ENCODE assay signal across 10 cellular contexts in genomic region chr1:40396420-40396819, GRCh38. TPM values are rescaled to one million over a fixed set of nuclear protein-coding genes. Genes with fewer than 3 reads are reported as not detected.
A peak's percentile ranks its signal among the peaks of the same experiment; 100 is the strongest.
DNase-seq lines count a peak whose midpoint lies in the region; ATAC-seq and TF ChIP-seq lines count a peak whose summit lies in the region.
"Had no signal": no experiment of that assay in that cellular context is flagged by ENCODE, and none has a peak within 500 bp of the region (broad histone marks: within the 10 kb centered on the region; RNA-seq: fewer than 3 reads in every experiment).

No MANE protein-coding gene starts in this region.

- intact Hi-C loops in Right ventricle myocardium superior (cut with DNase I), result no loop called here
- intact Hi-C loops in right cardiac atrium (cut with DNase I), result no loop called here
- intact Hi-C loops in activated T-helper 2 cell treated with anti-CD3 and anti-CD28 coated beads, Interferon-gamma antibody, Interleukin-2, Interleukin-4, amounts not matched to agents 10 μg/mL and 5 μg/mL and 100 μg/mL, durations not matched to agents 14 hours and 24 hours and 36 hours (cut with micrococcal nuclease), result no loop called here
- intact Hi-C loops in vagina (cut with DNase I), result no loop called here
- intact Hi-C loops in head of caudate nucleus (cut with DNase I), result loop anchor here (10.0 kb wide), 1 partner anchor 82 kb away; the partner anchor contains the start of gene COL9A2

- H2AK5ac ChIP-seq in mesendoderm (ENCODE audit: low read length), result no peak overlapping the region

- TF ChIP-seq CTCF in vagina (IDR thresholded peaks at IDR 0.05), result no peak

- H3K4me1 Mint-ChIP-seq in activated T-helper 2 cell treated with anti-CD3 and anti-CD28 coated beads, Interferon-gamma antibody, Interleukin-2, Interleukin-4, amounts not matched to agents 10 μg/mL and 5 μg/mL and 100 μg/mL, durations not matched to agents 14 hours and 24 hours and 36 hours (ENCODE audit: low read depth), result peaks cover 78% of the 10 kb centered on the region

- H2BK120ac ChIP-seq in mesendoderm (ENCODE audit: low read depth, low read length), result no peak overlapping the region

- H3K9me3 ChIP-seq in right cardiac atrium (ENCODE audit: control insufficient read depth, low read length) (no peaks in the 10 kb centered on the region), vagina (no peaks in the 10 kb centered on the region)

- H3K27me3 Mint-ChIP-seq in activated T-helper 2 cell treated with anti-CD3 and anti-CD28 coated beads, Interferon-gamma antibody, Interleukin-2, Interleukin-4, amounts not matched to agents 10 μg/mL and 5 μg/mL and 100 μg/mL, durations not matched to agents 14 hours and 24 hours and 36 hours (ENCODE audit: low read depth), result no peaks in the 10 kb centered on the region

- no peak overlapping the region for H3K9ac ChIP-seq in mesendoderm (ENCODE audit: low read length)

- H4K5ac ChIP-seq in mesendoderm (ENCODE audit: low read length), result no peak overlapping the region

- no peak overlapping the region for H2BK15ac ChIP-seq in mesendoderm (replicated peaks; ENCODE audit: low read depth)

- no peak overlapping the region for H3K4me3 Mint-ChIP-seq in activated T-helper 2 cell treated with anti-CD3 and anti-CD28 coated beads, Interferon-gamma antibody, Interleukin-2, Interleukin-4, amounts not matched to agents 10 μg/mL and 5 μg/mL and 100 μg/mL, durations not matched to agents 14 hours and 24 hours and 36 hours (ENCODE audit: low read depth)

- H3K4me3 ChIP-seq in right cardiac atrium (ENCODE audit: low read length), result no peak overlapping the region
- no peak overlapping the region for H3K4me3 ChIP-seq in mesendoderm (ENCODE audit: low read length)
- H3K4me3 ChIP-seq in vagina, result no peak overlapping the region

- H3K36me3 ChIP-seq in mesendoderm (ENCODE audit: control insufficient read depth, insufficient read depth, low read length), result no peaks in the 10 kb centered on the region
- H3K36me3 ChIP-seq in vagina, result no peaks in the 10 kb centered on the region

- no peak overlapping the region for H3K23ac ChIP-seq in mesendoderm (ENCODE audit: low read length)

- peaks cover 3% of the 10 kb centered on the region for H3K4me1 ChIP-seq in right cardiac atrium (ENCODE audit: control insufficient read depth, insufficient read depth, low read length)
- H3K4me1 ChIP-seq in mesendoderm (ENCODE audit: control insufficient read depth, low read depth, low read length), result no peaks in the 10 kb centered on the region
- peaks cover 27% of the 10 kb centered on the region for H3K4me1 ChIP-seq in vagina

- 63% methylated on average over 1 of the region's 1 CpG for WGBS in right cardiac atrium
- WGBS in mesendoderm (ENCODE audit: extremely low coverage, insufficient coverage, low lambda C conversion rate), result no CpG with 5 or more reads among the region's 1 CpG

- peaks cover 4% of the 10 kb centered on the region for H3K9me3 Mint-ChIP-seq in activated T-helper 2 cell treated with anti-CD3 and anti-CD28 coated beads, Interferon-gamma antibody, Interleukin-2, Interleukin-4, amounts not matched to agents 10 μg/mL and 5 μg/mL and 100 μg/mL, durations not matched to agents 14 hours and 24 hours and 36 hours

- H3K27ac ChIP-seq in right cardiac atrium (ENCODE audit: low read length) (no peak overlapping the region), mesendoderm (ENCODE audit: low read depth, low read length) (peak overlapping the region; percentile 72), vagina (peak overlapping the region; percentile 46)

- H3K18ac ChIP-seq in mesendoderm (ENCODE audit: low read length), result no peak overlapping the region

- H3K27me3 ChIP-seq in right cardiac atrium (ENCODE audit: control insufficient read depth, insufficient read depth), result no peaks in the 10 kb centered on the region
- H3K27me3 ChIP-seq in mesendoderm (ENCODE audit: insufficient read depth, low read length, poor library complexity), result no peaks in the 10 kb centered on the region
- H3K27me3 ChIP-seq in vagina, result no peaks in the 10 kb centered on the region

- no peaks in the 10 kb centered on the region for H3K79me2 ChIP-seq in mesendoderm (ENCODE audit: control insufficient read depth, insufficient read depth, low read length)

- peak overlapping the region; percentile 43 for H3K27ac Mint-ChIP-seq in activated T-helper 2 cell treated with anti-CD3 and anti-CD28 coated beads, Interferon-gamma antibody, Interleukin-2, Interleukin-4, amounts not matched to agents 10 μg/mL and 5 μg/mL and 100 μg/mL, durations not matched to agents 14 hours and 24 hours and 36 hours

- no peak for TF ChIP-seq POLR2A in vagina (IDR thresholded peaks at IDR 0.05)

- ATAC-seq in Right ventricle myocardium superior (ENCODE audit: poor library complexity), result peak; percentile 45
- no peak for ATAC-seq in right cardiac atrium
- ATAC-seq in HG03521 (IDR thresholded peaks at IDR 0.05; ENCODE audit: unreplicated experiment), result no peak

- H3K4me2 ChIP-seq in mesendoderm (ENCODE audit: low read length), result no peak overlapping the region

- H2BK5ac ChIP-seq in mesendoderm (ENCODE audit: low read length), result no peak overlapping the region

- peaks cover 70% of the 10 kb centered on the region for H3K36me3 Mint-ChIP-seq in activated T-helper 2 cell treated with anti-CD3 and anti-CD28 coated beads, Interferon-gamma antibody, Interleukin-2, Interleukin-4, amounts not matched to agents 10 μg/mL and 5 μg/mL and 100 μg/mL, durations not matched to agents 14 hours and 24 hours and 36 hours (ENCODE audit: low read depth)

- no peak overlapping the region for H3K4ac ChIP-seq in mesendoderm (ENCODE audit: low read depth, low read length)

- H3K79me1 ChIP-seq in mesendoderm (ENCODE audit: low read length), result no peaks in the 10 kb centered on the region

- H4K8ac ChIP-seq in mesendoderm (ENCODE audit: low read depth, low read length), result no peak overlapping the region

- no peak overlapping the region for H3K56ac ChIP-seq in mesendoderm (ENCODE audit: low read length)

- no peak for DNase-seq in Right ventricle myocardium superior
- DNase-seq in right cardiac atrium, result no peak
- DNase-seq in activated T-helper 2 cell treated with anti-CD3 and anti-CD28 coated beads, Interferon-gamma antibody, Interleukin-2, Interleukin-4, amounts not matched to agents 10 μg/mL and 5 μg/mL and 100 μg/mL, durations not matched to agents 14 hours and 24 hours and 36 hours (ENCODE audit: low spot score), result no peak
- no peak for DNase-seq in mesendoderm
- DNase-seq in vagina (ENCODE audit: extremely low spot score in 2 of 2), result no peak
- DNase-seq in HK-2 (ENCODE audit: unreplicated experiment), result no peak
- DNase-seq in head of caudate nucleus, result no peak
- DNase-seq: activated CD4-positive, alpha-beta T cell treated with anti-CD3 and anti-CD28 coated beads, Interleukin-2, amount 50 U/mL, for 1 hour; NCI-H187 had no signal

RNA-seq across cellular contexts. Expression of gene SMAP2, which starts 22.9 kb away (rescaled TPM):
- total RNA-seq in Right ventricle myocardium superior (13.4 TPM), right cardiac atrium (10 to 100 TPM; 10.9 to 23.1 (median 17.7) TPM), vagina (24.8 TPM)
- polyA plus RNA-seq in right cardiac atrium, result 11.2 TPM
- total RNA-seq in activated T-helper 2 cell treated with anti-CD3 and anti-CD28 coated beads, Interferon-gamma antibody, Interleukin-2, Interleukin-4, amounts not matched to agents 10 μg/mL and 5 μg/mL and 100 μg/mL, durations not matched to agents 14 hours and 24 hours and 36 hours, result 185 and 186 TPM in 2 replicates
- polyA plus RNA-seq in mesendoderm (2013, experiment 1 of 2), result 7.1 TPM
- 7.3 TPM for polyA plus RNA-seq in mesendoderm (2013, experiment 2 of 2)

RNA-seq across cellular contexts. Expression of gene ZFP69B, which starts 53.9 kb away (rescaled TPM):
- total RNA-seq in Right ventricle myocardium superior, result 1.3 TPM
- total RNA-seq in right cardiac atrium, result 1 to 10 TPM in 3 of 4 donors, under 1 TPM in 1; 0.63 to 1.2 (median 1.1) TPM
- 0.29 TPM for polyA plus RNA-seq in right cardiac atrium
- total RNA-seq in activated T-helper 2 cell treated with anti-CD3 and anti-CD28 coated beads, Interferon-gamma antibody, Interleukin-2, Interleukin-4, amounts not matched to agents 10 μg/mL and 5 μg/mL and 100 μg/mL, durations not matched to agents 14 hours and 24 hours and 36 hours, result 4.7 and 5.4 TPM in 2 replicates
- polyA plus RNA-seq in mesendoderm (2013, experiment 1 of 2), result 4.9 TPM
- 4.7 TPM for polyA plus RNA-seq in mesendoderm (2013, experiment 2 of 2)
- 1.2 TPM for total RNA-seq in vagina
